Comparison of ENCODE assay signal across 16 cellular contexts in the genomic region with DNA sequence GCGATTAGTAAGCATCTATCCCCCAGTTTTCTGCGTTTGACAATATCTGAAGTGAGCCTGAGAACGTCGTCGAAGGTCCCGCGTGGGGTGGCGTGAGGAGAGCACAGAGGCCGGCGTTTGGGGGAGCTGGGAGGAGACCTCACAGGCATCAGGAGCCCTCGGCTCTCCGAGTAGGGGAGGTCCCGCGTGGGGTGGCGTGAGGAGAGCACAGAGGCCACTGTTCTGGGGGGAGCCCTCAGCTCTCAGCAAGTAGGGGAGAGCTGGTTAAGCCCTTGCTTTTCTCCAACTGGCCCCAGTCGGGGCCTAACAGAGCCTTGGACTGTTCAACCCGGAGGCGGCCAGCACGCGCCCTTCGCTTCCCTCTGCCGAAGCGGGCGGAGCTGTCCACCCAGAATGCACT.
"Had no signal": no experiment of that assay in that cellular context is flagged by ENCODE, and none has a peak within 500 bp of the region (broad histone marks: within the 10 kb centered on the region; RNA-seq: fewer than 3 reads in every experiment).

No MANE protein-coding gene starts in this region.

- FAIRE-seq: frontal cortex, islet of Langerhans had no signal

- H3K4me3 ChIP-seq: heart right ventricle, neural progenitor cell, smooth muscle cell had no signal

- H3K79me2 ChIP-seq: parathyroid adenoma had no signal

- H2AFZ ChIP-seq: neural progenitor cell, parathyroid adenoma had no signal

- H3K27ac ChIP-seq: heart right ventricle, neural progenitor cell, parathyroid adenoma had no signal

- DNase-seq: activated CD4-positive, alpha-beta T cell treated with anti-CD3 and anti-CD28 coated beads for 36 hours; activated CD8-positive, alpha-beta T cell treated with anti-CD3 and anti-CD28 coated beads, Interleukin-2, amount 10 ng/mL, durations not matched to agents 7 days and 5 days; activated naive CD4-positive, alpha-beta T cell; central memory CD4-positive, alpha-beta T cell; cortex of kidney; effector memory CD4-positive, alpha-beta T cell; heart right ventricle; left ventricle myocardium superior; retina; SHP77 treated with DMSO at 0.1 percent for 48 hours had no signal

- H3K4me1 ChIP-seq: parathyroid adenoma had no signal

- H3K4me2 ChIP-seq: neural progenitor cell, smooth muscle cell had no signal

- H3K9me3 ChIP-seq: heart right ventricle had no signal

- H3K36me3 ChIP-seq: neural progenitor cell had no signal

- H3K9ac ChIP-seq: neural progenitor cell, parathyroid adenoma had no signal

- ATAC-seq: activated CD4-positive, alpha-beta T cell treated with anti-CD3 and anti-CD28 coated beads for 36 hours; activated CD8-positive, alpha-beta T cell treated with anti-CD3 and anti-CD28 coated beads, Interleukin-2, amount 10 ng/mL, durations not matched to agents 7 days and 5 days; heart right ventricle; left ventricle myocardium superior; stimulated activated effector memory CD8-positive, alpha-beta T cell treated with anti-CD3 and anti-CD28 coated beads, Interleukin-12 subunit alpha, Interleukin-12 subunit beta, amount 100 ng/mL, for 72 hours had no signal
